Comparison of ENCODE assay signal across 16 cellular contexts in genomic region chr5:122368845-122369244, GRCh38.
A peak's percentile ranks its signal among the peaks of the same experiment; 100 is the strongest.
DNase-seq lines count a peak whose midpoint lies in the region; ATAC-seq and TF ChIP-seq lines count a peak whose summit lies in the region.
"Had no signal": no experiment of that assay in that cellular context is flagged by ENCODE, and none has a peak within 500 bp of the region (broad histone marks: within the 10 kb centered on the region; RNA-seq: fewer than 3 reads in every experiment).

No MANE protein-coding gene starts in this region.

- peak overlapping the region; percentile 54 for H3K27ac ChIP-seq in HUES48 (ENCODE audit: low read depth, low read length)
- no peak overlapping the region for H3K27ac ChIP-seq in iPS-20b (ENCODE audit: low read length)
- peak overlapping the region; percentile 9 for H3K27ac ChIP-seq in rectal smooth muscle tissue (ENCODE audit: low read depth, low read length)
- H3K27ac ChIP-seq: BLaER1, GM23248 had no signal

- ATAC-seq in GM18858 (IDR thresholded peaks at IDR 0.05; ENCODE audit: unreplicated experiment) = no peak
- no peak for ATAC-seq in GM18505 (IDR thresholded peaks at IDR 0.05; ENCODE audit: unreplicated experiment)

- peak overlapping the region; percentile 2; the same call in 1 of the 2 replicates for H3K4me3 ChIP-seq in HUES48 (ENCODE audit: low read depth, low read length)
- H3K4me3 ChIP-seq in iPS-20b (ENCODE audit: low read length) = peak overlapping the region; percentile 19
- no peak overlapping the region for H3K4me3 ChIP-seq in rectal smooth muscle tissue (ENCODE audit: low read length)
- H3K4me3 ChIP-seq: BLaER1, GM23248 had no signal

- peaks cover 27% of the 10 kb centered on the region for H3K4me1 ChIP-seq in HUES48 (ENCODE audit: control insufficient read depth, insufficient read depth, low read length)
- peaks cover 22% of the 10 kb centered on the region; the same call in 1 of the 2 replicates for H3K4me1 ChIP-seq in iPS-20b (ENCODE audit: insufficient read depth, low read length)
- peaks cover 8% of the 10 kb centered on the region for H3K4me1 ChIP-seq in rectal smooth muscle tissue (ENCODE audit: control insufficient read depth, insufficient read depth, low read length)
- H3K4me1 ChIP-seq: Caco-2 had no signal

- H3K27me3 ChIP-seq in HUES48 (ENCODE audit: control insufficient read depth, insufficient read depth, low read length) (no peaks in the 10 kb centered on the region), iPS-20b (ENCODE audit: insufficient read depth, low read length) (no peaks in the 10 kb centered on the region), rectal smooth muscle tissue (ENCODE audit: control insufficient read depth, insufficient read depth, low read length) (no peaks in the 10 kb centered on the region)
- H3K27me3 ChIP-seq: BLaER1 had no signal

- H3K9me3 ChIP-seq in HUES48 (ENCODE audit: control insufficient read depth, insufficient read depth, low read length) = no peaks in the 10 kb centered on the region
- no peaks in the 10 kb centered on the region for H3K9me3 ChIP-seq in iPS-20b (ENCODE audit: insufficient read depth, low read depth, low read length)
- H3K9me3 ChIP-seq: BLaER1, Caco-2 had no signal

- no peak for TF ChIP-seq POLR2A in GM18505 (IDR thresholded peaks at IDR 0.05; ENCODE audit: borderline replicate concordance, extremely low read depth, insufficient read depth, insufficient read length)

- peak; percentile 5 for DNase-seq in ELR (ENCODE audit: low read depth)
- no peak for DNase-seq in stimulated activated naive CD4-positive, alpha-beta T cell (lab: John Stamatoyannopoulos, UW)
- DNase-seq: 8988T; AML-193; Caco-2; CD8-positive, alpha-beta memory T cell; DMS53; GM23248; H9; HFFc6 had no signal

- H3K9ac ChIP-seq in HUES48 (ENCODE audit: low read depth, low read length) (no peak overlapping the region), iPS-20b (ENCODE audit: low read depth, low read length) (no peak overlapping the region), rectal smooth muscle tissue (ENCODE audit: low read length) (no peak overlapping the region)
- H3K9ac ChIP-seq: BLaER1, GM23248 had no signal

- H3K36me3 ChIP-seq in HUES48 (ENCODE audit: control insufficient read depth, insufficient read depth, low read length) (no peaks in the 10 kb centered on the region), iPS-20b (ENCODE audit: insufficient read depth, low read depth, low read length) (no peaks in the 10 kb centered on the region), rectal smooth muscle tissue (ENCODE audit: control insufficient read depth, insufficient read depth, low read length) (no peaks in the 10 kb centered on the region)
- H3K36me3 ChIP-seq: BLaER1 had no signal
